In the genomic region with DNA sequence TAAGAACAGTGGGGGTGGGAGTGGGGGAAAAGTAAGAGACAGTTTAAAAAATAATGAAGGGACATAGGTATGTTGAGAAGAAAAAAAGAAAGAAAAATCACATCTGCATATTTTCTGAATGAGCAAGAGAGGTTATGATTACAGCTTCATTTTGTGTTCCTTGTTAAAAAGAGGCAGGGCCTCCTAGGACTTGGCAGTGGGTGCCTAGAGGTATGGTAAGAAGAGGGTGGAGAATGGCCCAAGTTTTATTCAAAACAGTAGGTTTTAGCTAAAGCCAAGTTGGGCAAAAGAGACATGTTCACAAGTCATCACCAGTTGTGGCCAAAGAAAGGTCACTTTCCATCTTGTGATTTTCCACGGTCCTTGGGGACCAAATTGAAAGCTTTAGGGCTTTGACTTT, we compare ENCODE assay signal across 21 cellular contexts.
DNase-seq lines count a peak whose midpoint lies in the region; ATAC-seq and TF ChIP-seq lines count a peak whose summit lies in the region.
"Had no signal": no experiment of that assay in that cellular context is flagged by ENCODE, and none has a peak within 500 bp of the region (broad histone marks: within the 10 kb centered on the region; RNA-seq: fewer than 3 reads in every experiment).

No MANE protein-coding gene starts in this region.

- H3K79me2 ChIP-seq in GM23248 (ENCODE audit: insufficient read depth) (no peaks in the 10 kb centered on the region), trophoblast cell (ENCODE audit: control insufficient read depth, insufficient read depth, low read length, poor library complexity) (peaks cover 4% of the 10 kb centered on the region)

- no peak overlapping the region for H3K23ac ChIP-seq in trophoblast cell (ENCODE audit: low read length)

- H3K18ac ChIP-seq in trophoblast cell (ENCODE audit: low read length), result no peak overlapping the region

- no peaks in the 10 kb centered on the region for H3K27me3 ChIP-seq in GM23248 (replicated peaks; ENCODE audit: insufficient read depth)
- H3K27me3 ChIP-seq in ascending aorta, result no peaks in the 10 kb centered on the region
- no peaks in the 10 kb centered on the region for H3K27me3 ChIP-seq in trophoblast cell (ENCODE audit: insufficient read depth, low read length)

- no peak overlapping the region for H3K27ac ChIP-seq in GM23248
- peak overlapping the region; percentile 35 to 73 for H3K27ac ChIP-seq in ascending aorta
- no peak overlapping the region for H3K27ac ChIP-seq in trophoblast cell (ENCODE audit: low read depth, low read length)

- H2BK5ac ChIP-seq in trophoblast cell (ENCODE audit: low read depth, low read length, poor library complexity), result no peak overlapping the region

- H3K36me3 ChIP-seq in GM23248 (ENCODE audit: low read depth) (no peaks in the 10 kb centered on the region), ascending aorta (no peaks in the 10 kb centered on the region), trophoblast cell (ENCODE audit: control insufficient read depth in 1 of 2, insufficient read depth in 2 of 2, low read length in 2 of 2) (no peaks in the 10 kb centered on the region)

- H3K4me1 ChIP-seq in GM23248 (ENCODE audit: insufficient read depth) (peaks cover 28% of the 10 kb centered on the region), ascending aorta (peaks cover 0 to 27% of the 10 kb centered on the region in 2 donors), trophoblast cell (ENCODE audit: control insufficient read depth in 1 of 2, insufficient read depth in 2 of 2, low read length in 2 of 2) (peaks cover 3 to 27% of the 10 kb centered on the region in 2 experiments)

- TF ChIP-seq CTCF in ascending aorta (IDR thresholded peaks at IDR 0.05) (no peak), fibroblast of the aortic adventitia (IDR thresholded peaks at IDR 0.05; ENCODE audit: insufficient read depth, low read length) (no peak)

- H3K4ac ChIP-seq in trophoblast cell (ENCODE audit: low read depth, low read length), result no peak overlapping the region

- ATAC-seq in GM19455 (IDR thresholded peaks at IDR 0.05; ENCODE audit: unreplicated experiment), result no peak
- no peak for ATAC-seq in HG02610 (IDR thresholded peaks at IDR 0.05; ENCODE audit: unreplicated experiment)
- ATAC-seq: GM12878, GM23338, SK-N-SH treated with all-trans-retinoic acid at 6 μM for 48 hours had no signal

- 10 to 18% methylated on average over 1 of the region's 1 CpG for WGBS in GM23248 (ENCODE audit: low coverage in 1 of 2, low lambda C conversion rate in 2 of 2, missing lambda C conversion rate in 2 of 2), 2 experiments
- WGBS in trophoblast cell (ENCODE audit: extremely low coverage, insufficient coverage, insufficient read length), result no CpG with 5 or more reads among the region's 1 CpG

- H4K12ac ChIP-seq in trophoblast cell (ENCODE audit: low read depth, low read length), result no peak overlapping the region

- no peak overlapping the region for H4K8ac ChIP-seq in trophoblast cell (ENCODE audit: low read depth, low read length)

- H3F3A ChIP-seq in GM23248 (ENCODE audit: insufficient read depth), result peaks cover 12% of the 10 kb centered on the region

- H3K9ac ChIP-seq in GM23248, result no peak overlapping the region
- H3K9ac ChIP-seq in trophoblast cell (ENCODE audit: low read length), result no peak overlapping the region

- intact Hi-C loops in ascending aorta (cut with DNase I), result loop anchor here (5.0 kb wide), 6 partner anchors 51 to 676 kb away; a partner anchor contains a TSS

- H3K4me2 ChIP-seq in GM23248 (ENCODE audit: unreplicated experiment) (no peak overlapping the region), trophoblast cell (ENCODE audit: low read length) (no peak overlapping the region)
- H3K4me2 ChIP-seq: GM23338 had no signal

- no peaks in the 10 kb centered on the region for H4K20me1 ChIP-seq in GM23248 (ENCODE audit: insufficient read depth)

- H4K91ac ChIP-seq in trophoblast cell (ENCODE audit: low read depth, low read length), result peak overlapping the region; percentile 71

- no peaks in the 10 kb centered on the region for H3K9me2 ChIP-seq in GM23248 (ENCODE audit: insufficient read depth)

- H3K4me3 ChIP-seq in GM23248 (no peak overlapping the region), ascending aorta (no peak overlapping the region), fibroblast of the aortic adventitia (ENCODE audit: low read depth, low read length) (no peak overlapping the region), trophoblast cell (ENCODE audit: low read depth, low read length) (no peak overlapping the region)
- H3K4me3 ChIP-seq: GM12878, GM23338 had no signal

- H2AK5ac ChIP-seq in trophoblast cell (ENCODE audit: low read length), result no peak overlapping the region

- H2BK12ac ChIP-seq in trophoblast cell (ENCODE audit: low read length), result peak overlapping the region; percentile 11

- H3K14ac ChIP-seq in trophoblast cell (ENCODE audit: low read length), result no peak overlapping the region

- peaks cover 38% of the 10 kb centered on the region for H3K79me1 ChIP-seq in trophoblast cell (ENCODE audit: low read length)

- H2AFZ ChIP-seq in GM23248 (peak overlapping the region; percentile 2; the same call in 1 of the 2 replicates), trophoblast cell (ENCODE audit: insufficient read depth, low read length, poor library complexity) (no peak overlapping the region)
- H2AFZ ChIP-seq: GM23338 had no signal

- H2BK120ac ChIP-seq in trophoblast cell (ENCODE audit: insufficient read depth, low read length, poor library complexity), result peak overlapping the region; percentile 59

- DNase-seq in GM23248 (no peak), ascending aorta (ENCODE audit: low spot score in 2 of 2) (no peak), fibroblast of the aortic adventitia (ENCODE audit: low read depth) (peak; percentile 55), trophoblast cell (no peak), iPS-NIHi11 (ENCODE audit: low spot score) (no peak)
- DNase-seq in activated naive CD4-positive, alpha-beta T cell treated with anti-CD3 and anti-CD28 coated beads, Interleukin-2, amount 50 U/mL, for 16 hours, result no peak
- DNase-seq: CD4-positive, alpha-beta T cell; COR-L47; DMS79 treated with DMSO at 0.1 percent for 48 hours; HCEC 1CT; NCI-H1417 treated with DMSO at 0.1 percent for 48 hours; NCI-H187; NCI-H2107; NCI-H2227 treated with DMSO at 0.1 percent for 48 hours; NCI-H510A treated with DMSO at 0.1 percent for 48 hours; NCI-H748 treated with DMSO at 0.1 percent for 48 hours had no signal

- H3K9me3 ChIP-seq in GM23248 (ENCODE audit: low read depth) (no peaks in the 10 kb centered on the region), ascending aorta (no peaks in the 10 kb centered on the region), trophoblast cell (ENCODE audit: insufficient read depth, low read depth, low read length) (no peaks in the 10 kb centered on the region)

- in situ Hi-C loops in GM23248 (cut with MboI), result no loop called here

Comparison
In these comparisons a context has a peak if more than half of its experiments do, and no peak if none do; other contexts are left out.
1. H3K27ac ChIP-seq: peak in ascending aorta (2 of 2); none in GM23248 (single experiment) and trophoblast cell (single experiment).